Comparison of ENCODE assay signal across 8 cellular contexts in the genomic region with DNA sequence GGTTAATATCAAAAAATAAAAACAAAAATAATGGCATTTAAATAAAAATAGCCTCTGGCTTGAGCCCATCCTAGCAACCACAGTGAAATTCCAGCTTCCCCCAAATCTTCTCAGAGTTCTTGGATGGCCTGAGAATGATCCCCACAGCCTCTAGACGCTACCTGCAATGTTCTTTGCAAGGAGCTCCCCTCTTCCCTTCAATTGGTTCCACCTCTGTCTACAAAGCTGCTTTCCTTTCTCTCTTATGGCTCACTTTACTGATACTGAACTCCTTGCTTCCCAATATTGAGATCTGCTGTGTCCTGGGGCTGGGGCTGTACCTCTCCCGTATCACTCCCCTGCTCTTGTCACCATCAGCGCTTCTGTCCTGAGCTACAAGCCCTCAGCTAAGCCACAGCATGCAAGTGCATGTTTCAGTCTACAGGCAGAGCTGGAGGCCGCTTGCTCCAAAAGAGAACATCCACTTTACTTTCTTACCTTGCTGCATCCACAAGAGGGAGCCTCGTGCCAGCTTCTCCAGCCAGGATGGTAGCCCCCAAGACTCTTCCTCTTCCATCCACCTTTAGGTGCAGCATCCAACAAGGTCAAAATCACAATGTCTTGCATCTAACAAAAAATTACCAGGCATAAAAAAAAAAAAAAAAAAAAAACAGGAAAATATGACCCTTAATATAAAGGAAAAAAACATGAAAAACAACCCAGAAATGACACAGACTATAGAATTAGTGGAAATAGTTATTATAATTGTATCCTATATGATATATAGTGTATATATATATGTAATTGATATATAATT. TPM values are rescaled to one million over a fixed set of nuclear protein-coding genes. Genes with fewer than 3 reads are reported as not detected.
DNase-seq lines count a peak whose midpoint lies in the region; ATAC-seq and TF ChIP-seq lines count a peak whose summit lies in the region.

No MANE protein-coding gene starts in this region.

- 16% methylated on average over 5 of the region's 5 CpGs for WGBS in mesenchymal stem cell

- peak; percentile 42 for DNase-seq in DMS79 treated with DMSO at 0.1 percent for 48 hours (lab: John Stamatoyannopoulos, UW)
- peak; percentile 25 for DNase-seq in HS-5 (ENCODE audit: low read depth)
- peak; percentile 37 for DNase-seq in NOMO-1 treated with dmso at 0.1 percent for 144 hours (lab: John Stamatoyannopoulos, UW; ENCODE audit: unreplicated experiment)
- DNase-seq in colonic mucosa, result peak; percentile 52
- peak; percentile 63 for DNase-seq in mesenchymal stem cell
- DNase-seq in cerebellar nuclear complex (lab: John Stamatoyannopoulos, UW), result no peak
- DNase-seq in hypothalamus (lab: John Stamatoyannopoulos, UW), result no peak

- H3K14ac ChIP-seq in mesenchymal stem cell (ENCODE audit: low read length in 2 of 2), result peak overlapping the region in 1 of 2 experiments; percentile 65

- peak overlapping the region; percentile 95 for H2AFZ ChIP-seq in mesenchymal stem cell (ENCODE audit: low read depth, low read length)

- no peaks in the 10 kb centered on the region for H3K79me1 ChIP-seq in mesenchymal stem cell (replicated peaks; ENCODE audit: low read length, poor library complexity, severe bottlenecking)

- no peak overlapping the region for H2BK5ac ChIP-seq in mesenchymal stem cell (ENCODE audit: low read depth, low read length, poor library complexity, severe bottlenecking)

- H3K4me2 ChIP-seq in mesenchymal stem cell (ENCODE audit: low read length, poor library complexity, severe bottlenecking), result no peak overlapping the region

- no peak overlapping the region for H4K8ac ChIP-seq in mesenchymal stem cell (ENCODE audit: low read length)

- H3K4me3 ChIP-seq in colonic mucosa (no peak overlapping the region), mesenchymal stem cell (ENCODE audit: insufficient read depth in 1 of 2, low read depth in 1 of 2, low read length in 2 of 2) (no peak overlapping the region)

- H3K4me1 ChIP-seq in colonic mucosa, result no peaks in the 10 kb centered on the region
- H3K4me1 ChIP-seq in mesenchymal stem cell (ENCODE audit: control insufficient read depth, insufficient read depth, low read depth, low read length), result peaks cover 3% of the 10 kb centered on the region

- intact Hi-C loops in colonic mucosa (cut with DNase I), result loop anchor here (5.0 kb wide), 1 partner anchor 39 kb away; no protein-coding TSS in a partner anchor

- no peak overlapping the region for H3K27ac ChIP-seq in colonic mucosa
- no peak overlapping the region for H3K27ac ChIP-seq in mesenchymal stem cell (ENCODE audit: low read length, poor library complexity, severe bottlenecking)

- no peak overlapping the region for H3K9ac ChIP-seq in colonic mucosa (ENCODE audit: low read depth in 2 of 2, low read length in 2 of 2)
- H3K9ac ChIP-seq in mesenchymal stem cell (ENCODE audit: low read length), result peak overlapping the region; percentile 21

- H2AK5ac ChIP-seq in mesenchymal stem cell (ENCODE audit: low read length, severe bottlenecking), result no peak overlapping the region

- H3K18ac ChIP-seq in mesenchymal stem cell (ENCODE audit: low read depth in 1 of 2, low read length in 2 of 2), result no peak overlapping the region

- H3K4ac ChIP-seq in mesenchymal stem cell (ENCODE audit: low read depth in 1 of 2, low read length in 2 of 2), result no peak overlapping the region

- TF ChIP-seq CTCF in colonic mucosa (IDR thresholded peaks at IDR 0.05), result peak; percentile 52

- ATAC-seq in HG02852 (IDR thresholded peaks at IDR 0.05; ENCODE audit: unreplicated experiment), result no peak

- no peaks in the 10 kb centered on the region for H3K9me3 ChIP-seq in colonic mucosa
- no peaks in the 10 kb centered on the region for H3K9me3 ChIP-seq in mesenchymal stem cell (ENCODE audit: control insufficient read depth, low read length)

- no peak overlapping the region for H2BK120ac ChIP-seq in mesenchymal stem cell (ENCODE audit: low read depth, low read length)

- no peak overlapping the region for H3K23ac ChIP-seq in mesenchymal stem cell (ENCODE audit: low read length in 2 of 2)

- H3K27me3 ChIP-seq in colonic mucosa, result no peaks in the 10 kb centered on the region
- no peaks in the 10 kb centered on the region for H3K27me3 ChIP-seq in mesenchymal stem cell (ENCODE audit: control insufficient read depth in 1 of 2, insufficient read depth in 1 of 2, low read length in 2 of 2)

- H3K36me3 ChIP-seq in colonic mucosa, result no peaks in the 10 kb centered on the region
- H3K36me3 ChIP-seq in mesenchymal stem cell (ENCODE audit: control insufficient read depth in 1 of 2, insufficient read depth in 2 of 2, low read depth in 1 of 2, low read length in 2 of 2), result no peaks in the 10 kb centered on the region

- H2BK15ac ChIP-seq in mesenchymal stem cell (ENCODE audit: low read depth, poor library complexity, severe bottlenecking), result no peak overlapping the region

- no peak overlapping the region for H2BK12ac ChIP-seq in mesenchymal stem cell (ENCODE audit: low read length in 2 of 2)

- H4K91ac ChIP-seq in mesenchymal stem cell (ENCODE audit: low read length), result no peak overlapping the region

RNA-seq across cellular contexts. Expression of gene PRSS3, which starts 57.4 kb away (rescaled TPM):
- total RNA-seq in colonic mucosa, result 100 to 1,000 TPM; 148 to 191 TPM
- not detected for polyA plus RNA-seq in mesenchymal stem cell (2013, experiment 1 of 2)
- not detected for polyA plus RNA-seq in mesenchymal stem cell (2013, experiment 2 of 2)

Comparison
In these comparisons a context has a peak if more than half of its experiments do, and no peak if none do; other contexts are left out.
1. DNase-seq: peak in DMS79 treated with DMSO at 0.1 percent for 48 hours (single experiment), HS-5 (single experiment), NOMO-1 treated with dmso at 0.1 percent for 144 hours (single experiment), colonic mucosa (single experiment) and mesenchymal stem cell (single experiment); none in cerebellar nuclear complex (0 of 2) and hypothalamus (0 of 51).